In genomic region chr21:39313457-39314154, GRCh38 we compare ENCODE assay signal across 1 cellular context.
A peak's percentile ranks its signal among the peaks of the same experiment; 100 is the strongest.
TF ChIP-seq lines count a peak whose summit lies in the region.

Gene BRWD1, minus strand, starts transcription at chr21:39313632. Its CDS starts 141 bp downstream, at chr21:39313491.

TF ChIP-seq in K562, 482 proteins besides CTCF, POLR2A, EP300 and RAD21 (continued from another document and continues in another):
- TF ChIP-seq VEZF1 (CRISPR knock-in tag; IDR thresholded peaks at IDR 0.05): peak; percentile 97
- peak; percentile 98 for TF ChIP-seq ZBTB7A (IDR thresholded peaks at IDR 0.05; ENCODE audit: borderline replicate concordance, control insufficient read depth, low read depth, low read length)
- no peak for TF ChIP-seq THAP7 (CRISPR knock-in tag; IDR thresholded peaks at IDR 0.05)
- no peak for TF ChIP-seq ZNF408 (CRISPR knock-in tag; IDR thresholded peaks at IDR 0.05; ENCODE audit: low read depth)
- peak in 1 of 3 experiments; percentile 86; a peak in 2 of 6 replicates for TF ChIP-seq ZBTB11 (CRISPR knock-in tag; IDR thresholded peaks at IDR 0.05)
- peak; percentile 88 for TF ChIP-seq CCNT2 (IDR thresholded peaks at IDR 0.05; ENCODE audit: borderline replicate concordance, extremely low read depth, insufficient read length, low read depth, low read length)
- no peak for TF ChIP-seq ARID2 (IDR thresholded peaks at IDR 0.05)
- no peak; the same call in 1 of the 2 replicates for TF ChIP-seq MYBL2 (IDR thresholded peaks at IDR 0.05; ENCODE audit: low read depth)
- TF ChIP-seq MYBL2 (CRISPR knock-in tag; IDR thresholded peaks at IDR 0.05; ENCODE audit: borderline replicate concordance): no peak
- peak; percentile 77 for TF ChIP-seq HNRNPLL (IDR thresholded peaks at IDR 0.05; ENCODE audit: low read depth, low read length, poor library complexity, severe bottlenecking)
- TF ChIP-seq MLX (CRISPR knock-in tag; conservative IDR thresholded peaks at IDR 0.05): no peak
- TF ChIP-seq ZNF253 (CRISPR knock-in tag; conservative IDR thresholded peaks at IDR 0.05): no peak
- no peak for TF ChIP-seq TCF7L2 (IDR thresholded peaks at IDR 0.05; ENCODE audit: low read depth, low read length)
- TF ChIP-seq E2F1 (CRISPR knock-in tag; IDR thresholded peaks at IDR 0.05): peak; percentile 65; the same call in 1 of the 2 replicates
- TF ChIP-seq PRPF4 (IDR thresholded peaks at IDR 0.05; ENCODE audit: insufficient read depth, low read depth, low read length, poor library complexity, severe bottlenecking): peak; percentile 99
- TF ChIP-seq ZBTB5 (IDR thresholded peaks at IDR 0.05): peak; percentile 82
- peak; percentile 72 for TF ChIP-seq GATAD2B (IDR thresholded peaks at IDR 0.05; ENCODE audit: borderline replicate concordance)
- TF ChIP-seq PHF20 (IDR thresholded peaks at IDR 0.05; ENCODE audit: partially characterized antibody): peak; percentile 83
- TF ChIP-seq MITF (IDR thresholded peaks at IDR 0.05): peak; percentile 71
- TF ChIP-seq HOXB6 (CRISPR knock-in tag; IDR thresholded peaks at IDR 0.05; ENCODE audit: borderline replicate concordance): no peak
- TF ChIP-seq NFE2L1 (tag; IDR thresholded peaks at IDR 0.05; ENCODE audit: borderline replicate concordance, low read depth): no peak
- no peak for TF ChIP-seq ZNF12 (CRISPR knock-in tag; IDR thresholded peaks at IDR 0.05)
- peak; percentile 39; the same call in 1 of the 2 replicates for TF ChIP-seq SMC3 (conservative IDR thresholded peaks at IDR 0.05; ENCODE audit: insufficient read depth, low read depth, low read length)
- TF ChIP-seq WHSC1 (IDR thresholded peaks at IDR 0.05; ENCODE audit: low read length): no peak
- TF ChIP-seq RAD51 (IDR thresholded peaks at IDR 0.05; ENCODE audit: borderline replicate concordance, low read depth): peak; percentile 82
- no peak; the same call in 1 of the 2 replicates for TF ChIP-seq LARP7 (IDR thresholded peaks at IDR 0.05)
- TF ChIP-seq SAFB2 (IDR thresholded peaks at IDR 0.05; ENCODE audit: borderline replicate concordance, low read depth, low read length, severe bottlenecking): no peak
- TF ChIP-seq ZNF133 (CRISPR knock-in tag; IDR thresholded peaks at IDR 0.05): peak; percentile 73; the same call in 1 of the 2 replicates
- peak; percentile 89 for TF ChIP-seq ESRRA (IDR thresholded peaks at IDR 0.05; ENCODE audit: borderline replicate concordance, low read depth)
- TF ChIP-seq PURB (CRISPR knock-in tag; IDR thresholded peaks at IDR 0.05; ENCODE audit: low read depth): no peak
- no peak for TF ChIP-seq MED1 (CRISPR knock-in tag; IDR thresholded peaks at IDR 0.05; ENCODE audit: borderline replicate concordance)
- peak in 1 of 2 experiments; percentile 61; a peak in 1 of 4 replicates for TF ChIP-seq FOXA3 (CRISPR knock-in tag; conservative IDR thresholded peaks at IDR 0.05 in 1 of 2, IDR thresholded peaks at IDR 0.05 in 1 of 2)
- TF ChIP-seq ZNF449 (CRISPR knock-in tag; IDR thresholded peaks at IDR 0.05): no peak; the same call in 1 of the 2 replicates
- TF ChIP-seq EGR1 (conservative IDR thresholded peaks at IDR 0.05): peak; percentile 98
- TF ChIP-seq PREB (CRISPR knock-in tag; IDR thresholded peaks at IDR 0.05): no peak
- peak; percentile 4 for TF ChIP-seq POU5F1 (IDR thresholded peaks at IDR 0.05; ENCODE audit: borderline replicate concordance, low read depth, low read length, partially characterized antibody)
- TF ChIP-seq FOXP1 (CRISPR knock-in tag; IDR thresholded peaks at IDR 0.05): peak; percentile 77
- TF ChIP-seq ZNF277 (CRISPR knock-in tag; IDR thresholded peaks at IDR 0.05; ENCODE audit: borderline replicate concordance): no peak
- peak; percentile 83 for TF ChIP-seq FOXJ2 (tag; IDR thresholded peaks at IDR 0.05)
- TF ChIP-seq STAG1 (CRISPR knock-in tag; IDR thresholded peaks at IDR 0.05; ENCODE audit: borderline replicate concordance): no peak; the same call in 1 of the 2 replicates
- TF ChIP-seq ATF4 (CRISPR knock-in tag; IDR thresholded peaks at IDR 0.05): no peak
- TF ChIP-seq RBM39 (optimal IDR thresholded peaks at IDR 0.05; ENCODE audit: low read depth, low read length): peak; percentile 53
- peak; percentile 35; the same call in 1 of the 2 replicates for TF ChIP-seq HIVEP1 (CRISPR knock-in tag; IDR thresholded peaks at IDR 0.05)
- peak; percentile 93 for TF ChIP-seq GMEB1 (CRISPR knock-in tag; IDR thresholded peaks at IDR 0.05)
- TF ChIP-seq MEF2A (IDR thresholded peaks at IDR 0.05; ENCODE audit: control insufficient read depth, low read depth, low read length): no peak
- TF ChIP-seq ETS2 (tag; IDR thresholded peaks at IDR 0.05; ENCODE audit: borderline replicate concordance, poor library complexity, severe bottlenecking): peak; percentile 33
